8 cellular contexts compared by ENCODE assay signal in genomic region chr19:11738746-11739620, GRCh38. TPM values are rescaled to one million over a fixed set of nuclear protein-coding genes. Genes with fewer than 3 reads are reported as not detected.
DNase-seq lines count a peak whose midpoint lies in the region; TF ChIP-seq lines count a peak whose summit lies in the region.

ZNF823 (minus strand) TSS chr19:11738946; CDS start chr19:11738819, 127 bp downstream.

- H3K9me3 Mint-ChIP-seq in neural progenitor cell: peaks cover 11% of the 10 kb centered on the region

- peak within 1 kb of the TSS; percentile 96 for H3K4me2 ChIP-seq in MM.1S (ENCODE audit: low read depth, low read length)
- peak within 1 kb of the TSS; percentile 93 for H3K4me2 ChIP-seq in neural progenitor cell

- H3K4me3 Mint-ChIP-seq in neural progenitor cell: peak within 1 kb of the TSS; percentile 100

- no peaks in the 10 kb centered on the region for H3F3A ChIP-seq in MM.1S (ENCODE audit: insufficient read depth, low read length)
- peaks cover 9% of the 10 kb centered on the region for H3F3A ChIP-seq in neural progenitor cell (ENCODE audit: low read depth)

- H3K36me3 Mint-ChIP-seq in neural progenitor cell: peaks cover 15% of the 10 kb centered on the region

- peak within 1 kb of the TSS; percentile 98 for H3K27ac Mint-ChIP-seq in neural progenitor cell

- peaks cover 14% of the 10 kb centered on the region for H3K4me1 Mint-ChIP-seq in neural progenitor cell

- peaks cover 6% of the 10 kb centered on the region; the same call in 1 of the 2 replicates for H3K4me1 ChIP-seq in MM.1S (ENCODE audit: low read length)
- H3K4me1 ChIP-seq in neural progenitor cell: peaks cover 12% of the 10 kb centered on the region
- peaks cover 13% of the 10 kb centered on the region for H3K4me1 ChIP-seq in stomach smooth muscle (ENCODE audit: control insufficient read depth, insufficient read depth, low read length)

- H4K20me1 ChIP-seq in MM.1S (ENCODE audit: insufficient read depth, low read length) (no peaks in the 10 kb centered on the region), neural progenitor cell (ENCODE audit: low read depth) (no peaks in the 10 kb centered on the region)

- H3K4me3 ChIP-seq in MM.1S (ENCODE audit: low read length): peak within 1 kb of the TSS; percentile 73
- H3K4me3 ChIP-seq in neural progenitor cell: peak within 1 kb of the TSS; percentile 85
- peak within 1 kb of the TSS; percentile 86 to 92 for H3K4me3 ChIP-seq in stomach smooth muscle (ENCODE audit: low read length in 2 of 2)

- H3K9me3 ChIP-seq in MM.1S (replicated peaks; ENCODE audit: insufficient read depth, low read length): no peaks in the 10 kb centered on the region
- H3K9me3 ChIP-seq in neural progenitor cell (ENCODE audit: low read depth): no peaks in the 10 kb centered on the region
- H3K9me3 ChIP-seq in stomach smooth muscle (ENCODE audit: control insufficient read depth in 2 of 2, low read length in 2 of 2): no peaks in the 10 kb centered on the region

- H3K27me3 ChIP-seq in MM.1S (replicated peaks; ENCODE audit: insufficient read depth, low read length): no peaks in the 10 kb centered on the region
- peaks cover 38% of the 10 kb centered on the region for H3K27me3 ChIP-seq in neural progenitor cell
- H3K27me3 ChIP-seq in stomach smooth muscle (ENCODE audit: control insufficient read depth in 1 of 2, insufficient read depth in 2 of 2, low read length in 2 of 2): no peaks in the 10 kb centered on the region

- H3K79me2 ChIP-seq in MM.1S (ENCODE audit: low read length): peaks cover 20% of the 10 kb centered on the region
- H3K79me2 ChIP-seq in neural progenitor cell (ENCODE audit: low read depth): peaks cover 16% of the 10 kb centered on the region

- H3K27ac ChIP-seq in MM.1S (ENCODE audit: low read length): peak within 1 kb of the TSS; percentile 20; the same call in 1 of the 2 replicates
- H3K27ac ChIP-seq in neural progenitor cell: peak within 1 kb of the TSS; percentile 42
- peak within 1 kb of the TSS; percentile 80 for H3K27ac ChIP-seq in stomach smooth muscle (ENCODE audit: low read length)

- H3K9ac ChIP-seq in MM.1S (ENCODE audit: low read length): peak within 1 kb of the TSS; percentile 63
- H3K9ac ChIP-seq in neural progenitor cell: peak within 1 kb of the TSS; percentile 62
- peak within 1 kb of the TSS; percentile 78 to 84 for H3K9ac ChIP-seq in stomach smooth muscle (ENCODE audit: low read length in 2 of 2)

- no peak for TF ChIP-seq CTCF in MM.1S (IDR thresholded peaks at IDR 0.05; ENCODE audit: low read length)
- TF ChIP-seq CTCF in neural progenitor cell (IDR thresholded peaks at IDR 0.05): no peak

- no peaks in the 10 kb centered on the region for H3K27me3 Mint-ChIP-seq in neural progenitor cell (ENCODE audit: insufficient read depth, low read depth)

- H2AFZ ChIP-seq in MM.1S (ENCODE audit: low read length): peak within 1 kb of the TSS; percentile 100
- H2AFZ ChIP-seq in neural progenitor cell (replicated peaks): peak within 1 kb of the TSS; percentile 95

- no peaks in the 10 kb centered on the region for H3K36me3 ChIP-seq in MM.1S (replicated peaks; ENCODE audit: insufficient read depth, low read length)
- H3K36me3 ChIP-seq in neural progenitor cell: no peaks in the 10 kb centered on the region
- H3K36me3 ChIP-seq in stomach smooth muscle (ENCODE audit: control insufficient read depth in 2 of 2, insufficient read depth in 2 of 2, low read length in 2 of 2): no peaks in the 10 kb centered on the region

- peak; percentile 97 for DNase-seq in GDM1 (lab: John Stamatoyannopoulos, UW)
- peak; percentile 97 for DNase-seq in HCEC 1CT
- peak; percentile 98 for DNase-seq in MM.1S
- DNase-seq in SHP77 treated with DMSO at 0.1 percent for 48 hours (lab: John Stamatoyannopoulos, UW): peak; percentile 94
- peak; percentile 69 to 94 (median 92) for DNase-seq in activated naive CD4-positive, alpha-beta T cell (lab: John Stamatoyannopoulos, UW)
- peak; percentile 96 for DNase-seq in foreskin melanocyte
- DNase-seq in neural progenitor cell (ENCODE audit: low spot score): peak; percentile 99

- H3K9me2 ChIP-seq in MM.1S (replicated peaks; ENCODE audit: insufficient read depth, low read length): no peaks in the 10 kb centered on the region

RNA-seq across cellular contexts. Expression of gene ZNF823, which starts in this region (rescaled TPM):
- 9.2 and 12.3 TPM in 2 replicates for total RNA-seq in neural progenitor cell (ENCODE audit: low replicate concordance)

Comparison
In these comparisons a context has a peak if more than half of its experiments do, and no peak if none do; other contexts are left out.
1. Peak in every context shown above with its lines: DNase-seq, H3K4me3 ChIP-seq and H3K27ac ChIP-seq.
2. H3K27ac ChIP-seq: peak in every context shown above with its lines; median percentile 80 in stomach smooth muscle; 42 in neural progenitor cell; 20 in MM.1S.